34 cellular contexts compared by ENCODE assay signal in genomic region chr1:145868232-145868631, GRCh38. TPM values are rescaled to one million over a fixed set of nuclear protein-coding genes. Genes with fewer than 3 reads are reported as not detected.
"Had no signal": no experiment of that assay in that cellular context is flagged by ENCODE, and none has a peak within 500 bp of the region (broad histone marks: within the 10 kb centered on the region; RNA-seq: fewer than 3 reads in every experiment).

No MANE protein-coding gene starts in this region.

- H3K9me3 Mint-ChIP-seq: activated B cell treated with CpG ODN at 0.5 μM for 24 hours; activated CD4-positive, alpha-beta memory T cell treated with anti-CD3 and anti-CD28 coated beads, Interleukin-2, amount 10 ng/mL, durations not matched to agents 7 days and 5 days; activated CD4-positive, alpha-beta T cell treated with anti-CD3 and anti-CD28 coated beads, Interleukin-2, amount 10 ng/mL, durations not matched to agents 7 days and 5 days; activated naive CD4-positive, alpha-beta T cell treated with anti-CD3 and anti-CD28 coated beads for 36 hours; activated naive CD4-positive, alpha-beta T cell treated with anti-CD3 and anti-CD28 coated beads, Interleukin-2, amount 50 U/mL, for 72 hours; activated naive CD8-positive, alpha-beta T cell treated with anti-CD3 and anti-CD28 coated beads for 36 hours; activated T-cell treated with anti-CD3 and anti-CD28 coated beads, Interleukin-2, amount 50 U/mL, for 24 hours; T-helper 1 cell treated with Interleukin-12 subunit alpha and Interleukin-12 subunit beta and Interleukin-4 antibody, amounts not matched to agents 30 μg/mL and 1 μg/mL, for 36 hours; T-helper 2 cell treated with Interferon-gamma antibody and Interleukin-4, amounts not matched to agents 5 μg/mL and 100 μg/mL, for 36 hours had no signal

- H3K4me3 ChIP-seq: adrenal gland, body of pancreas, breast epithelium had no signal

- H3K27ac Mint-ChIP-seq: activated B cell treated with CpG ODN at 0.5 μM for 24 hours; activated CD4-positive, alpha-beta memory T cell treated with anti-CD3 and anti-CD28 coated beads, Interleukin-2, amount 10 ng/mL, durations not matched to agents 7 days and 5 days; activated CD4-positive, alpha-beta T cell treated with anti-CD3 and anti-CD28 coated beads, Interleukin-2, amount 10 ng/mL, durations not matched to agents 7 days and 5 days; activated CD8-positive, alpha-beta memory T cell treated with anti-CD3 and anti-CD28 coated beads, Interleukin-2, amount 10 ng/mL, durations not matched to agents 7 days and 5 days; activated CD8-positive, alpha-beta T cell treated with anti-CD3 and anti-CD28 coated beads, Interleukin-2, amount 10 ng/mL, durations not matched to agents 7 days and 5 days; activated naive CD4-positive, alpha-beta T cell treated with anti-CD3 and anti-CD28 coated beads for 36 hours; activated naive CD4-positive, alpha-beta T cell treated with anti-CD3 and anti-CD28 coated beads, Interleukin-2, amount 50 U/mL, for 72 hours; activated naive CD8-positive, alpha-beta T cell treated with anti-CD3 and anti-CD28 coated beads for 36 hours; activated T-cell treated with anti-CD3 and anti-CD28 coated beads, Interleukin-2, amount 50 U/mL, for 24 hours; T-helper 1 cell treated with Interleukin-12 subunit alpha and Interleukin-12 subunit beta and Interleukin-4 antibody, amounts not matched to agents 30 μg/mL and 1 μg/mL, for 36 hours; T-helper 2 cell treated with Interferon-gamma antibody and Interleukin-4, amounts not matched to agents 5 μg/mL and 100 μg/mL, for 36 hours had no signal

- FAIRE-seq: astrocyte had no signal

- ATAC-seq: activated CD8-positive, alpha-beta memory T cell treated with anti-CD3 and anti-CD28 coated beads, Interleukin-2, amount 10 ng/mL, durations not matched to agents 7 days and 5 days; activated CD8-positive, alpha-beta T cell treated with anti-CD3 and anti-CD28 coated beads, Interleukin-2, amount 10 ng/mL, durations not matched to agents 7 days and 5 days; activated naive CD4-positive, alpha-beta T cell treated with anti-CD3 and anti-CD28 coated beads, Interleukin-2, amount 50 U/mL, for 72 hours; body of pancreas had no signal

- H3K36me3 ChIP-seq: adrenal gland, brain microvascular endothelial cell, breast epithelium had no signal

- H3K36me3 Mint-ChIP-seq: activated CD8-positive, alpha-beta memory T cell treated with anti-CD3 and anti-CD28 coated beads, Interleukin-2, amount 10 ng/mL, durations not matched to agents 7 days and 5 days; activated naive CD4-positive, alpha-beta T cell treated with anti-CD3 and anti-CD28 coated beads, Interleukin-2, amount 50 U/mL, for 72 hours; activated naive CD8-positive, alpha-beta T cell treated with anti-CD3 and anti-CD28 coated beads for 36 hours had no signal

- H3K27ac ChIP-seq: adrenal gland, body of pancreas, brain microvascular endothelial cell, VCaP had no signal

- DNase-seq: activated B cell treated with CpG ODN at 0.5 μM for 24 hours; activated CD4-positive, alpha-beta memory T cell treated with anti-CD3 and anti-CD28 coated beads, Interleukin-2, amount 10 ng/mL, durations not matched to agents 7 days and 5 days; activated CD4-positive, alpha-beta T cell treated with anti-CD3 and anti-CD28 coated beads for 4 hours; activated CD4-positive, alpha-beta T cell treated with anti-CD3 and anti-CD28 coated beads, Interleukin-2, amount 10 ng/mL, durations not matched to agents 7 days and 5 days; activated CD4-positive, alpha-beta T cell treated with anti-CD3 and anti-CD28 coated beads, Interleukin-2, amount 50 U/mL, for 48 hours; activated CD4-positive, CD25-positive, alpha-beta regulatory T cell treated with anti-CD3 and anti-CD28 coated beads, Interleukin-2, amount 50 U/mL, for 72 hours; activated CD8-positive, alpha-beta memory T cell treated with anti-CD3 and anti-CD28 coated beads for 24 hours; activated CD8-positive, alpha-beta memory T cell treated with anti-CD3 and anti-CD28 coated beads, Interleukin-2, amount 10 ng/mL, durations not matched to agents 7 days and 5 days; activated CD8-positive, alpha-beta memory T cell treated with anti-CD3 and anti-CD28 coated beads, Interleukin-2, amount 50 U/mL, for 48 hours; activated CD8-positive, alpha-beta T cell treated with anti-CD3 and anti-CD28 coated beads, Interleukin-2, amount 10 ng/mL, durations not matched to agents 7 days and 5 days; activated effector memory CD4-positive, alpha-beta T cell treated with anti-CD3 and anti-CD28 coated beads, Interleukin-2, amount 50 U/mL, for 16 hours; activated gamma-delta T cell treated with Interleukin-2 at 50 U/mL for 16 hours; activated naive CD4-positive, alpha-beta T cell; activated naive CD4-positive, alpha-beta T cell treated with anti-CD3 and anti-CD28 coated beads for 36 hours; activated naive CD4-positive, alpha-beta T cell treated with anti-CD3 and anti-CD28 coated beads, Interleukin-2, amount 50 U/mL, for 16 hours; activated naive CD8-positive, alpha-beta T cell treated with anti-CD3 and anti-CD28 coated beads for 36 hours; activated T-cell treated with anti-CD3 and anti-CD28 coated beads, Interleukin-2, amount 50 U/mL, for 24 hours; activated T-cell treated with anti-CD3 and anti-CD28 coated beads, Interleukin-2, amount 50 U/mL, for 48 hours; adrenal gland; amniotic stem cell; aorta; body of pancreas; brain microvascular endothelial cell; central memory CD4-positive, alpha-beta T cell; SW 1271; T-helper 1 cell; T-helper 2 cell; T-helper 9 cell had no signal

- H3K4me1 ChIP-seq: body of pancreas had no signal

- H3K4me3 Mint-ChIP-seq: activated B cell treated with CpG ODN at 0.5 μM for 24 hours; activated CD4-positive, alpha-beta memory T cell treated with anti-CD3 and anti-CD28 coated beads, Interleukin-2, amount 10 ng/mL, durations not matched to agents 7 days and 5 days; activated CD4-positive, alpha-beta T cell treated with anti-CD3 and anti-CD28 coated beads, Interleukin-2, amount 10 ng/mL, durations not matched to agents 7 days and 5 days; activated CD8-positive, alpha-beta memory T cell treated with anti-CD3 and anti-CD28 coated beads, Interleukin-2, amount 10 ng/mL, durations not matched to agents 7 days and 5 days; activated CD8-positive, alpha-beta T cell treated with anti-CD3 and anti-CD28 coated beads, Interleukin-2, amount 10 ng/mL, durations not matched to agents 7 days and 5 days; activated naive CD4-positive, alpha-beta T cell treated with anti-CD3 and anti-CD28 coated beads for 36 hours; activated naive CD8-positive, alpha-beta T cell treated with anti-CD3 and anti-CD28 coated beads for 36 hours; activated T-cell treated with anti-CD3 and anti-CD28 coated beads, Interleukin-2, amount 50 U/mL, for 24 hours; T-helper 1 cell treated with Interleukin-12 subunit alpha and Interleukin-12 subunit beta and Interleukin-4 antibody, amounts not matched to agents 30 μg/mL and 1 μg/mL, for 36 hours; T-helper 2 cell treated with Interferon-gamma antibody and Interleukin-4, amounts not matched to agents 5 μg/mL and 100 μg/mL, for 36 hours had no signal

- H3K9me3 ChIP-seq: adrenal gland, body of pancreas, breast epithelium had no signal

RNA-seq across cellular contexts. Expression of gene ANKRD35, which starts 17.4 kb away (rescaled TPM):
- total RNA-seq: activated B cell treated with CpG ODN at 0.5 μM for 24 hours had no signal
